Comparison of ENCODE assay signal across 11 cellular contexts in the genomic region with DNA sequence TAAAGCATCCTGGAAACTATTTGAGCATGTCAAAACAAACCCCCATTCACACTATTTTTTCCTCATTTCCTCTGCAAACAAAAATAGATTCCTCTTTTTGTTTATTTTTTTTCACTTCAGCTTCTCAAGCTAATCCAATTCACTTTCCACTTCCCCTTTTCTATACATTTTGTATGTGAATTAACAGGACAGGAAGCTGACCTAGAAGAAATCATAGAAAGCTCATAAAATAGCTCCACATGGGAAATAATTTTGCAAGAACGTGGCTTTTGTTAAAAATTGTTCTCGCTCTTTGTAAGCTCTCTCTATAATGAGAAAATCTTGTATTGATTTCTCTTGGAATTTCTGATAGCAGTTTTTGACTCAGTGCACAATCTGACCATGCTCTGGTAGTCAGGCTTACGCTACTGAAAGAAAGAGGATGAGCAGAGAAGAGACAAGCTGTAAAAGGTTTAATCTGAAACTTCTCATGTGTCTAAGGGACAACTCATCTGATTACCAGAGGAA.
DNase-seq lines count a peak whose midpoint lies in the region; ATAC-seq and TF ChIP-seq lines count a peak whose summit lies in the region.
"Had no signal": no experiment of that assay in that cellular context is flagged by ENCODE, and none has a peak within 500 bp of the region (broad histone marks: within the 10 kb centered on the region; RNA-seq: fewer than 3 reads in every experiment).

No MANE protein-coding gene starts in this region.

- no peaks in the 10 kb centered on the region for H3K27me3 ChIP-seq in A673 (replicated peaks; ENCODE audit: insufficient read depth, low read depth, low read length, poor library complexity)
- H3K27me3 ChIP-seq in aorta (ENCODE audit: control insufficient read depth in 1 of 2, insufficient read depth in 2 of 2, low read length in 1 of 2) = no peaks in the 10 kb centered on the region

- H3K9me3 ChIP-seq in A673 (ENCODE audit: low read depth, low read length, poor library complexity, severe bottlenecking) (no peaks in the 10 kb centered on the region), aorta (ENCODE audit: control insufficient read depth, low read length) (no peaks in the 10 kb centered on the region)

- CTCF ChIA-PET in A673 (lab: Charles Lee) = no interaction called here

- H3K4me3 ChIP-seq in A673 (ENCODE audit: low read depth, low read length, poor library complexity, severe bottlenecking) (no peak overlapping the region), NB4 (ENCODE audit: low read depth, low read length) (no peak overlapping the region), aorta (ENCODE audit: low read length in 2 of 2) (no peak overlapping the region)

- ATAC-seq in GM19372 (IDR thresholded peaks at IDR 0.05; ENCODE audit: low read depth, unreplicated experiment) (peak; percentile 69), HG02943 (IDR thresholded peaks at IDR 0.05; ENCODE audit: low read depth, unreplicated experiment) (peak; percentile 64), aorta (ENCODE audit: low FRiP score) (no peak)
- ATAC-seq: natural killer cell treated with Interleukin-12 subunit alpha and Interleukin-12 subunit beta and Interleukin-15 and Interleukin-18, amount 100 ng/mL, for 72 hours had no signal

- TF ChIP-seq CTCF in A673 (conservative IDR thresholded peaks at IDR 0.05; ENCODE audit: low read depth, low read length) = no peak
- no peak for TF ChIP-seq CTCF in NB4 (IDR thresholded peaks at IDR 0.05; ENCODE audit: low read depth, low read length)

- no TSS peak for BruUV-seq in A673 (replicated peaks; lab: Mats Ljungman, UMichigan)

- TF ChIP-seq POLR2A in NB4 (IDR thresholded peaks at IDR 0.05; ENCODE audit: extremely low read depth, insufficient read length) = no peak

- 83 to 86% methylated on average over 3 of the region's 3 CpGs for WGBS in aorta, 2 donors

- intact Hi-C loops in A673 (cut with micrococcal nuclease; ENCODE audit: unreplicated experiment) (loop anchor here (5.0 kb wide), 1 partner anchor 184 kb away; no protein-coding TSS in a partner anchor), aorta (cut with DNase I) (no loop called here)

- H3K4me1 ChIP-seq in A673 (ENCODE audit: insufficient read depth, low read length, poor library complexity, severe bottlenecking) (peaks cover 29% of the 10 kb centered on the region), aorta (ENCODE audit: control insufficient read depth in 1 of 2, insufficient read depth in 2 of 2, low read length in 2 of 2) (no peaks in the 10 kb centered on the region)

- peak overlapping the region; percentile 81 for H3K27ac ChIP-seq in A673 (ENCODE audit: low read depth, low read length, poor library complexity, severe bottlenecking)
- no peak overlapping the region for H3K27ac ChIP-seq in aorta (ENCODE audit: low read depth in 1 of 2, low read length in 2 of 2)
- H3K27ac ChIP-seq: 22Rv1 had no signal

- POLR2A ChIA-PET in A673 (lab: Charles Lee; ENCODE audit: low non-redundant PET) = no interaction called here

- H3K36me3 ChIP-seq in A673 (ENCODE audit: insufficient read depth, low read length, poor library complexity, severe bottlenecking) (no peaks in the 10 kb centered on the region), aorta (ENCODE audit: control insufficient read depth in 1 of 2, insufficient read depth in 2 of 2, low read length in 1 of 2) (peaks cover 0 to 2% of the 10 kb centered on the region in 2 donors)

- DNase-seq in A673 (ENCODE audit: low spot score) (peak; percentile 87), NB4 (ENCODE audit: low read depth) (peak; percentile 58), NCI-H2171 (lab: John Stamatoyannopoulos, UW) (no peak), ecto neural progenitor cell (ENCODE audit: low spot score) (no peak), kidney glomerular epithelial cell (lab: John Stamatoyannopoulos, UW) (no peak), aorta (no peak)
- DNase-seq: stimulated activated CD4-positive, alpha-beta T cell treated with anti-CD3 and anti-CD28 coated beads, Interleukin-2, amount 100 ng/mL, for 48 hours had no signal

Comparison
In these comparisons a context has a peak if more than half of its experiments do, and no peak if none do; other contexts are left out.
1. DNase-seq: peak in A673 (single experiment) and NB4 (single experiment); none in NCI-H2171 (single experiment), ecto neural progenitor cell (single experiment), kidney glomerular epithelial cell (single experiment) and aorta (0 of 2).